ENCODE assay signal across 1 cellular context in the genomic region with DNA sequence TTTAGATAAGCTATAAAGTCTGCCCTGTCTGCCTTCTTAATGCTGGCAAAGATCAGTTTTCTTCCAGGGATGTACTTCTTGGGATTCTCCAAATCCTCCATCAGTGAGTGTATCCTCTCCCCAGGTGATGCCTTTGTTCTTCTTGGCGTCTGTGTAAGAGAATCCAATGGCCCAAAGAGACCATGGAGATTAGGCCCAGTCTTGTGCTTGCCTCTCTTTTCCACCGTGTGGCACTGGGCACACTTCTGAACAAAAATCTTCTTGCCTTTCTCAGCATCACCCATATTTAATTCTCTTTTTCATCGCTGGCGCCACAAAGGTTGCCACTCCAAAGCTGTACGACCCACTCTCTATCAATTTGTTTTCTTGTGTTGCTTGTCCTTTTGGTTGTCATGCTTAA.
TF ChIP-seq lines count a peak whose summit lies in the region.

No MANE protein-coding gene starts in this region.

TF ChIP-seq in GM23338, 12 proteins besides CTCF, POLR2A, EP300 and RAD21 (continued from another document):
- TF ChIP-seq, protein P1, sequence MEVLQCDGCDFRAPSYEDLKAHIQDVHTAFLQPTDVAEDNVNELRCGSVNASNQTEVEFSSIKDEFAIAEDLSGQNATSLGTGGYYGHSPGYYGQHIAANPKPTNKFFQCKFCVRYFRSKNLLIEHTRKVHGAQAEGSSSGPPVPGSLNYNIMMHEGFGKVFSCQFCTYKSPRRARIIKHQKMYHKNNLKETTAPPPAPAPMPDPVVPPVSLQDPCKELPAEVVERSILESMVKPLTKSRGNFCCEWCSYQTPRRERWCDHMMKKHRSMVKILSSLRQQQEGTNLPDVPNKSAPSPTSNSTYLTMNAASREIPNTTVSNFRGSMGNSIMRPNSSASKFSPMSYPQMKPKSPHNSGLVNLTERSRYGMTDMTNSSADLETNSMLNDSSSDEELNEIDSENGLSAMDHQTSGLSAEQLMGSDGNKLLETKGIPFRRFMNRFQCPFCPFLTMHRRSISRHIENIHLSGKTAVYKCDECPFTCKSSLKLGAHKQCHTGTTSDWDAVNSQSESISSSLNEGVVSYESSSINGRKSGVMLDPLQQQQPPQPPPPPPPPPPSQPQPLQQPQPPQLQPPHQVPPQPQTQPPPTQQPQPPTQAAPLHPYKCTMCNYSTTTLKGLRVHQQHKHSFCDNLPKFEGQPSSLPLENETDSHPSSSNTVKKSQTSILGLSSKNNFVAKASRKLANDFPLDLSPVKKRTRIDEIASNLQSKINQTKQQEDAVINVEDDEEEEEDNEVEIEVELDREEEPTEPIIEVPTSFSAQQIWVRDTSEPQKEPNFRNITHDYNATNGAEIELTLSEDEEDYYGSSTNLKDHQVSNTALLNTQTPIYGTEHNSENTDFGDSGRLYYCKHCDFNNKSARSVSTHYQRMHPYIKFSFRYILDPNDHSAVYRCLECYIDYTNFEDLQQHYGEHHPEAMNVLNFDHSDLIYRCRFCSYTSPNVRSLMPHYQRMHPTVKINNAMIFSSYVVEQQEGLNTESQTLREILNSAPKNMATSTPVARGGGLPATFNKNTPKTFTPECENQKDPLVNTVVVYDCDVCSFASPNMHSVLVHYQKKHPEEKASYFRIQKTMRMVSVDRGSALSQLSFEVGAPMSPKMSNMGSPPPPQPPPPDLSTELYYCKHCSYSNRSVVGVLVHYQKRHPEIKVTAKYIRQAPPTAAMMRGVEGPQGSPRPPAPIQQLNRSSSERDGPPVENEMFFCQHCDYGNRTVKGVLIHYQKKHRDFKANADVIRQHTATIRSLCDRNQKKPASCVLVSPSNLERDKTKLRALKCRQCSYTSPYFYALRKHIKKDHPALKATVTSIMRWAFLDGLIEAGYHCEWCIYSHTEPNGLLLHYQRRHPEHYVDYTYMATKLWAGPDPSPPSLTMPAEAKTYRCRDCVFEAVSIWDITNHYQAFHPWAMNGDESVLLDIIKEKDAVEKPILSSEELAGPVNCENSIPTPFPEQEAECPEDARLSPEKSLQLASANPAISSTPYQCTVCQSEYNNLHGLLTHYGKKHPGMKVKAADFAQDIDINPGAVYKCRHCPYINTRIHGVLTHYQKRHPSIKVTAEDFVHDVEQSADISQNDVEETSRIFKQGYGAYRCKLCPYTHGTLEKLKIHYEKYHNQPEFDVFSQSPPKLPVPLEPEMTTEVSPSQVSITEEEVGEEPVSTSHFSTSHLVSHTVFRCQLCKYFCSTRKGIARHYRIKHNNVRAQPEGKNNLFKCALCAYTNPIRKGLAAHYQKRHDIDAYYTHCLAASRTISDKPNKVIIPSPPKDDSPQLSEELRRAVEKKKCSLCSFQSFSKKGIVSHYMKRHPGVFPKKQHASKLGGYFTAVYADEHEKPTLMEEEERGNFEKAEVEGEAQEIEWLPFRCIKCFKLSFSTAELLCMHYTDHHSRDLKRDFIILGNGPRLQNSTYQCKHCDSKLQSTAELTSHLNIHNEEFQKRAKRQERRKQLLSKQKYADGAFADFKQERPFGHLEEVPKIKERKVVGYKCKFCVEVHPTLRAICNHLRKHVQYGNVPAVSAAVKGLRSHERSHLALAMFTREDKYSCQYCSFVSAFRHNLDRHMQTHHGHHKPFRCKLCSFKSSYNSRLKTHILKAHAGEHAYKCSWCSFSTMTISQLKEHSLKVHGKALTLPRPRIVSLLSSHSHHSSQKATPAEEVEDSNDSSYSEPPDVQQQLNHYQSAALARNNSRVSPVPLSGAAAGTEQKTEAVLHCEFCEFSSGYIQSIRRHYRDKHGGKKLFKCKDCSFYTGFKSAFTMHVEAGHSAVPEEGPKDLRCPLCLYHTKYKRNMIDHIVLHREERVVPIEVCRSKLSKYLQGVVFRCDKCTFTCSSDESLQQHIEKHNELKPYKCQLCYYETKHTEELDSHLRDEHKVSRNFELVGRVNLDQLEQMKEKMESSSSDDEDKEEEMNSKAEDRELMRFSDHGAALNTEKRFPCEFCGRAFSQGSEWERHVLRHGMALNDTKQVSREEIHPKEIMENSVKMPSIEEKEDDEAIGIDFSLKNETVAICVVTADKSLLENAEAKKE (CRISPR knock-in tag; IDR thresholded peaks at IDR 0.05) = no peak
- TF ChIP-seq JUNB (IDR thresholded peaks at IDR 0.05; ENCODE audit: unreplicated experiment) (no peak), STAT1 (IDR thresholded peaks at IDR 0.05; ENCODE audit: unreplicated experiment) (no peak), EZH2phosphoT487 (IDR thresholded peaks at IDR 0.05; ENCODE audit: unreplicated experiment) (no peak)
- TF ChIP-seq, protein P2, sequence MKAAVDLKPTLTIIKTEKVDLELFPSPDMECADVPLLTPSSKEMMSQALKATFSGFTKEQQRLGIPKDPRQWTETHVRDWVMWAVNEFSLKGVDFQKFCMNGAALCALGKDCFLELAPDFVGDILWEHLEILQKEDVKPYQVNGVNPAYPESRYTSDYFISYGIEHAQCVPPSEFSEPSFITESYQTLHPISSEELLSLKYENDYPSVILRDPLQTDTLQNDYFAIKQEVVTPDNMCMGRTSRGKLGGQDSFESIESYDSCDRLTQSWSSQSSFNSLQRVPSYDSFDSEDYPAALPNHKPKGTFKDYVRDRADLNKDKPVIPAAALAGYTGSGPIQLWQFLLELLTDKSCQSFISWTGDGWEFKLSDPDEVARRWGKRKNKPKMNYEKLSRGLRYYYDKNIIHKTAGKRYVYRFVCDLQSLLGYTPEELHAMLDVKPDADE (IDR thresholded peaks at IDR 0.05) = no peak
